Comparison of ENCODE assay signal across 19 cellular contexts in the genomic region with DNA sequence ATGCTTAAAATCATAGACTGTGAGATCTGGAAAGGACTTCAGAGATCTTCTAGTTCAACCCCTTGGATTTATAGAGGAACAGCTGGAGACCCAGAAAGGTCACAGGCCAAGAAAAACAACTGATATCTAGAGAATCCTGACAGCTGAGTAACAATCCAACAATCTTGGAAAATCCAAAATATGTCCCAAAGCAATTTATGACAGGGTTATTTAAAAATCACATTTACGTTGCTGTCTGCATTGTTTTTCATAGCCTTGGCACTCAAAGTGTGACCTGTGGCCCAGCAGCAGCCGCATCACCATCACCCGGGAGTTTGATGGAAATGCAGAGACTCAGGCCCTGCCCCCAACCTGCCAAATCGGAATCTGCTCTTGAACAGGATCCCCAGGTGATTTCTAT.
DNase-seq lines count a peak whose midpoint lies in the region; TF ChIP-seq lines count a peak whose summit lies in the region.
"Had no signal": no experiment of that assay in that cellular context is flagged by ENCODE, and none has a peak within 500 bp of the region (broad histone marks: within the 10 kb centered on the region; RNA-seq: fewer than 3 reads in every experiment).

No MANE protein-coding gene starts in this region.

- TF ChIP-seq CTCF in chondrocyte (IDR thresholded peaks at IDR 0.05) = no peak

- peaks cover 21% of the 10 kb centered on the region for H3K36me3 Mint-ChIP-seq in chondrocyte (ENCODE audit: low read depth)
- H3K36me3 Mint-ChIP-seq: activated naive CD8-positive, alpha-beta T cell treated with anti-CD3 and anti-CD28 coated beads, Interleukin-2, amount 10 ng/mL, durations not matched to agents 7 days and 5 days had no signal

- H3K4me1 Mint-ChIP-seq in chondrocyte (ENCODE audit: low read depth) = peaks cover 89% of the 10 kb centered on the region
- H3K4me1 Mint-ChIP-seq: activated CD4-positive, alpha-beta T cell treated with anti-CD3 and anti-CD28 coated beads, Interleukin-2, amount 10 ng/mL, durations not matched to agents 24 days and 14 days; activated naive CD8-positive, alpha-beta T cell treated with anti-CD3 and anti-CD28 coated beads, Interleukin-2, amount 10 ng/mL, durations not matched to agents 7 days and 5 days; T-helper 17 cell had no signal

- H3K27ac Mint-ChIP-seq in chondrocyte (ENCODE audit: unreplicated experiment) = peak overlapping the region; percentile 94
- H3K27ac Mint-ChIP-seq: activated CD4-positive, alpha-beta T cell treated with anti-CD3 and anti-CD28 coated beads, Interleukin-2, amount 10 ng/mL, durations not matched to agents 24 days and 14 days; activated naive CD8-positive, alpha-beta T cell treated with anti-CD3 and anti-CD28 coated beads, Interleukin-2, amount 10 ng/mL, durations not matched to agents 7 days and 5 days; stimulated activated naive CD8-positive, alpha-beta T cell treated with anti-CD3 and anti-CD28 coated beads, Interleukin-15, Interleukin-2, amounts not matched to agents 100 ng/mL and 50 ng/mL, for 24 hours; T-helper 17 cell had no signal

- H3K27ac ChIP-seq in ACC112 (ENCODE audit: low read depth, low read length) = peak overlapping the region; percentile 99
- H3K27ac ChIP-seq: epithelial cell of prostate, lower lobe of right lung had no signal

- peak overlapping the region; percentile 7 for H2AFZ ChIP-seq in ACC112 (ENCODE audit: low read length, unreplicated experiment)

- H3K36me3 ChIP-seq in ACC112 (ENCODE audit: insufficient read depth, low read length) (peaks cover 26% of the 10 kb centered on the region), MG63 (peaks cover 45% of the 10 kb centered on the region)
- H3K36me3 ChIP-seq: lower lobe of right lung had no signal

- no peaks in the 10 kb centered on the region for H3K9me3 ChIP-seq in MG63
- H3K9me3 ChIP-seq: lower lobe of right lung had no signal

- no peaks in the 10 kb centered on the region for H3K27me3 Mint-ChIP-seq in chondrocyte (ENCODE audit: low read depth)
- H3K27me3 Mint-ChIP-seq: stimulated activated naive CD8-positive, alpha-beta T cell treated with anti-CD3 and anti-CD28 coated beads, Interleukin-15, Interleukin-2, amounts not matched to agents 100 ng/mL and 50 ng/mL, for 24 hours had no signal

- peaks cover 64% of the 10 kb centered on the region for H3K79me2 ChIP-seq in ACC112 (ENCODE audit: control insufficient read depth, insufficient read depth, low read length, unreplicated experiment)

- H3K4me1 ChIP-seq in ACC112 (ENCODE audit: control insufficient read depth, insufficient read depth, low read length, unreplicated experiment) = peaks cover 69% of the 10 kb centered on the region

- peak overlapping the region; percentile 33 for H3K4me3 Mint-ChIP-seq in chondrocyte (ENCODE audit: unreplicated experiment)
- H3K4me3 Mint-ChIP-seq: activated CD4-positive, alpha-beta T cell treated with anti-CD3 and anti-CD28 coated beads, Interleukin-2, amount 10 ng/mL, durations not matched to agents 24 days and 14 days; activated naive CD8-positive, alpha-beta T cell treated with anti-CD3 and anti-CD28 coated beads, Interleukin-2, amount 10 ng/mL, durations not matched to agents 7 days and 5 days; stimulated activated naive CD8-positive, alpha-beta T cell treated with anti-CD3 and anti-CD28 coated beads, Interleukin-15, Interleukin-2, amounts not matched to agents 100 ng/mL and 50 ng/mL, for 24 hours; T-helper 17 cell had no signal

- no peaks in the 10 kb centered on the region for H3K27me3 ChIP-seq in ACC112 (ENCODE audit: insufficient read depth, low read length)
- no peaks in the 10 kb centered on the region for H3K27me3 ChIP-seq in MG63

- peak; percentile 56 for DNase-seq in MG63
- no peak for DNase-seq in chondrocyte (ENCODE audit: low spot score)
- DNase-seq in iris pigment epithelial cell (ENCODE audit: low read depth) = peak; percentile 72
- DNase-seq in NCI-H1417 (lab: John Stamatoyannopoulos, UW) = no peak
- no peak for DNase-seq in D341Med (ENCODE audit: low spot score)
- DNase-seq in SW480 (ENCODE audit: low spot score) = no peak
- DNase-seq in activated CD4-positive, alpha-beta T cell treated with anti-CD3 and anti-CD28 coated beads, Interleukin-2, amount 50 U/mL, for 4 hours = no peak
- DNase-seq: activated CD4-positive, alpha-beta T cell treated with anti-CD3 and anti-CD28 coated beads, Interleukin-2, amount 10 ng/mL, durations not matched to agents 24 days and 14 days; activated naive CD8-positive, alpha-beta T cell treated with anti-CD3 and anti-CD28 coated beads, Interleukin-2, amount 10 ng/mL, durations not matched to agents 7 days and 5 days; COR-L47; lower lobe of right lung; NCI-H1092 treated with DMSO at 0.1 percent for 48 hours; NCI-H446; nucleus accumbens; small intestine; T-helper 17 cell had no signal

- peaks cover 16% of the 10 kb centered on the region for H3K9me3 Mint-ChIP-seq in chondrocyte (ENCODE audit: low read depth)
- H3K9me3 Mint-ChIP-seq: activated CD4-positive, alpha-beta T cell treated with anti-CD3 and anti-CD28 coated beads, Interleukin-2, amount 10 ng/mL, durations not matched to agents 24 days and 14 days; activated naive CD8-positive, alpha-beta T cell treated with anti-CD3 and anti-CD28 coated beads, Interleukin-2, amount 10 ng/mL, durations not matched to agents 7 days and 5 days; stimulated activated naive CD8-positive, alpha-beta T cell treated with anti-CD3 and anti-CD28 coated beads, Interleukin-15, Interleukin-2, amounts not matched to agents 100 ng/mL and 50 ng/mL, for 24 hours had no signal

- H3K4me3 ChIP-seq in ACC112 (ENCODE audit: low read depth, low read length) (peak overlapping the region; percentile 55), MG63 (no peak overlapping the region)
- H3K4me3 ChIP-seq: lower lobe of right lung had no signal

Comparison
In these comparisons a context has a peak if more than half of its experiments do, and no peak if none do; other contexts are left out.
1. DNase-seq: peak in MG63 (single experiment) and iris pigment epithelial cell (single experiment); none in chondrocyte (single experiment), NCI-H1417 (0 of 3), D341Med (single experiment), SW480 (single experiment) and activated CD4-positive, alpha-beta T cell treated with anti-CD3 and anti-CD28 coated beads, Interleukin-2, amount 50 U/mL, for 4 hours (0 of 2).